Comparison of ENCODE assay signal across 10 cellular contexts in the genomic region with DNA sequence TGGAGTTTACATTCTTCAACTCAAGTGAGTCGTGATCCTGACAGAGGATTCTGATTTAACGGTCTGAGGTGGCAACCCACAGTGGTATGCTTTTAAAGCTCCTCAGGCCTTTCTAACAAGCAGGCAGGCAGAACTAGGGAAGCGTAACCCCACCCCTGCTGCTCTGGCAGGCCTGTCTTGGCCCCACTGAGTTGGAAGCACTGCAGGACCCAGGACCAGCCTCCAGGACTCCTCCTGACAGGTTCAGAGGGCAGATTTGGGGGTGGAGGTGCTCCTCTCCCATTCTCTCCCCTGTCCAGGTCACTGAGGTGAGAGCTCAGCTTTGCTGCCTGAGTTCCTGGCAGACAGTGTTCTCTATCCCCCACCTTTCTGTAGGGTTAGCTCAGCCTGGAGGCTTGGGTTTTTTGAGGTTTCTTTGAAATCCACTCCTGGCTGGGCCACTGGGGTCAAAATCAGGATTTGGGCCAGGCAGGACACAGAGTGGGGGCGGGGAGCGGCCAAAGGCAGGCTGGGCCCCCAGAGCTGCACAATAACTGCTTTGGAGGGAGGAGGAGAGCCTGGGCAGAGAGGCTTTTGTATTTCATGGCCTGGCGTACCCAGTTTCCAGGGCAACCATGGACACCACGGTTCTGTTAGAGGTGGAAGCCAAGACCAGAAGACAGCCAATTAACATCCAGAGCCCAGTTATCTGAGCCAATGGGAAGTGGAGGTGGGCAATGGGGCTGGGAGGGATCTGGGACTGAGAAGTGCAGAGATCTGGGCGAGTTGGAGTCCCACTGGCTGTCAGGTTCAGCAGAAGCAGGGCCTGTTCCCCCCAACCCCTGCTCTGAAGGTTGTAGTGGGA. TPM values are rescaled to one million over a fixed set of nuclear protein-coding genes. Genes with fewer than 3 reads are reported as not detected.
DNase-seq lines count a peak whose midpoint lies in the region; ATAC-seq, FAIRE-seq and TF ChIP-seq lines count a peak whose summit lies in the region.
"Had no signal": no experiment of that assay in that cellular context is flagged by ENCODE, and none has a peak within 500 bp of the region (broad histone marks: within the 10 kb centered on the region; RNA-seq: fewer than 3 reads in every experiment).

No MANE protein-coding gene starts in this region.

- H4K20me1 ChIP-seq in endothelial cell of umbilical vein (replicated peaks; ENCODE audit: control insufficient read depth, extremely low read depth, insufficient read depth, low read length), result no peaks in the 10 kb centered on the region

- POLR2A ChIA-PET in endothelial cell of umbilical vein (lab: Charles Lee), result no interaction called here

- WGBS in neuronal stem cell (ENCODE audit: extremely low coverage in 2 of 2, insufficient read length in 2 of 2, insufficient replicate concordance in 1 of 2), 2 donors, result no CpG with 5 or more reads among the region's 8 CpGs
- WGBS in prostate gland, result 29% methylated on average over 8 of the region's 8 CpGs

- no peaks in the 10 kb centered on the region for H3K27me3 ChIP-seq in endothelial cell of umbilical vein (ENCODE audit: control insufficient read depth in 2 of 2, insufficient read depth in 2 of 2, low read length in 2 of 2)
- H3K27me3 ChIP-seq in neuronal stem cell (ENCODE audit: control insufficient read depth in 3 of 3, insufficient read depth in 3 of 3, low read depth in 1 of 3, low read length in 3 of 3), result no peaks in the 10 kb centered on the region
- no peaks in the 10 kb centered on the region for H3K27me3 ChIP-seq in prostate gland (replicated peaks; ENCODE audit: insufficient read depth)

- no peaks in the 10 kb centered on the region for H3K4me1 ChIP-seq in endothelial cell of umbilical vein (ENCODE audit: control insufficient read depth, extremely low read depth, insufficient read depth, low read length)
- H3K4me1 ChIP-seq in neuronal stem cell (ENCODE audit: control insufficient read depth in 2 of 2, insufficient read depth in 1 of 2, low read depth in 1 of 2, low read length in 2 of 2), result peaks cover 20 to 35% of the 10 kb centered on the region in 2 donors
- no peaks in the 10 kb centered on the region for H3K4me1 ChIP-seq in prostate gland (replicated peaks)

- no peak overlapping the region for H3K14ac ChIP-seq in neuronal stem cell (ENCODE audit: low read length)

- H3K36me3 ChIP-seq in endothelial cell of umbilical vein (ENCODE audit: control insufficient read depth in 2 of 2, extremely low read depth in 1 of 2, insufficient read depth in 2 of 2, low read length in 2 of 2) (peaks cover 0 to 32% of the 10 kb centered on the region in 2 experiments), neuronal stem cell (replicated peaks in 1 of 2; ENCODE audit: control insufficient read depth in 2 of 2, insufficient read depth in 2 of 2, low read length in 2 of 2) (peaks cover 28 to 58% of the 10 kb centered on the region in 2 donors), prostate gland (peaks cover 0 to 20% of the 10 kb centered on the region in 2 donors)

- H3K4me2 ChIP-seq in endothelial cell of umbilical vein (ENCODE audit: insufficient read depth, low read length), result no peak overlapping the region
- peak overlapping the region; percentile 79 for H3K4me2 ChIP-seq in neuronal stem cell (ENCODE audit: insufficient read depth, low read length, poor library complexity, severe bottlenecking)

- FAIRE-seq in endothelial cell of umbilical vein (lab: Jason Lieb, UNC), result no peak

- H3K4ac ChIP-seq in neuronal stem cell (ENCODE audit: low read length), result no peak overlapping the region

- TF ChIP-seq CTCF in endothelial cell of umbilical vein (IDR thresholded peaks at IDR 0.05; ENCODE audit: extremely low read depth in 1 of 2, insufficient read depth in 1 of 2, low read depth in 1 of 2, low read length in 2 of 2) (no peak), prostate gland (IDR thresholded peaks at IDR 0.05) (no peak)

- H3K79me1 ChIP-seq in neuronal stem cell (ENCODE audit: low read depth, low read length), result peaks cover 2% of the 10 kb centered on the region

- intact Hi-C loops in endothelial cell of umbilical vein (cut with micrococcal nuclease), result no loop called here
- intact Hi-C loops in prostate gland (cut with DNase I), result no loop called here

- no peak overlapping the region for H3K4me3 ChIP-seq in endothelial cell of umbilical vein (replicated peaks in 1 of 3; ENCODE audit: insufficient read depth in 1 of 3, low read depth in 1 of 3, low read length in 3 of 3)
- no peak overlapping the region for H3K4me3 ChIP-seq in neuronal stem cell (ENCODE audit: low read length in 2 of 2)
- no peak overlapping the region for H3K4me3 ChIP-seq in prostate gland

- no TSS peak for BruUV-seq in endothelial cell of umbilical vein (replicated peaks; lab: Mats Ljungman, UMichigan)

- TF ChIP-seq POLR2A in GM18505 (IDR thresholded peaks at IDR 0.05; ENCODE audit: borderline replicate concordance, extremely low read depth, insufficient read depth, insufficient read length) (peak; percentile 24), endothelial cell of umbilical vein (IDR thresholded peaks at IDR 0.05; ENCODE audit: low read depth, low read length) (no peak), prostate gland (IDR thresholded peaks at IDR 0.05) (no peak)

- H2BK5ac ChIP-seq in neuronal stem cell (ENCODE audit: low read length), result no peak overlapping the region

- CTCF ChIA-PET in endothelial cell of umbilical vein (lab: Charles Lee), result interaction anchor here (1.2 to 4.2 kb wide), 7 partner anchors 11 to 141 kb away, joined by 4 to 30 read pairs (median 11); a partner anchor contains a TSS

- no peaks in the 10 kb centered on the region for H3K79me2 ChIP-seq in endothelial cell of umbilical vein (ENCODE audit: control insufficient read depth, insufficient read depth, low read length)

- ATAC-seq in GM18505 (IDR thresholded peaks at IDR 0.05; ENCODE audit: unreplicated experiment), result no peak
- no peak for ATAC-seq in HG03520 (IDR thresholded peaks at IDR 0.05; ENCODE audit: unreplicated experiment)
- ATAC-seq: activated CD4-positive, alpha-beta T cell treated with anti-CD3 and anti-CD28 coated beads for 36 hours; effector memory CD8-positive, alpha-beta T cell had no signal

- H3K9ac ChIP-seq in endothelial cell of umbilical vein (replicated peaks; ENCODE audit: extremely low read depth, insufficient read depth, low read length), result no peak overlapping the region
- no peak overlapping the region for H3K9ac ChIP-seq in neuronal stem cell (ENCODE audit: low read depth, low read length, poor library complexity)

- H3K27ac ChIP-seq in endothelial cell of umbilical vein (ENCODE audit: insufficient read depth, low read depth, low read length) (no peak overlapping the region), neuronal stem cell (replicated peaks; ENCODE audit: low read length) (peak overlapping the region; percentile 67), prostate gland (no peak overlapping the region)

- H3K9me1 ChIP-seq in endothelial cell of umbilical vein (replicated peaks; ENCODE audit: control insufficient read depth, extremely low read depth, insufficient read depth, low read length), result no peaks in the 10 kb centered on the region

- dilution Hi-C loops in endothelial cell of umbilical vein (cut with MboI; ENCODE audit: extremely low pct_ligation_motif_present, low sequenced_read_pairs), result no loop called here

- H3K23ac ChIP-seq in neuronal stem cell (ENCODE audit: low read depth, low read length, poor library complexity), result peak overlapping the region; percentile 70

- H2BK12ac ChIP-seq in neuronal stem cell (ENCODE audit: low read length), result no peak overlapping the region

- no peak overlapping the region for H4K8ac ChIP-seq in neuronal stem cell (ENCODE audit: low read depth, low read length)

- H2AK5ac ChIP-seq in neuronal stem cell (ENCODE audit: low read depth, low read length), result no peak overlapping the region

- H4K91ac ChIP-seq in neuronal stem cell (ENCODE audit: low read depth, low read length, poor library complexity), result no peak overlapping the region

- no peak overlapping the region for H2BK120ac ChIP-seq in neuronal stem cell (ENCODE audit: low read depth, low read length)

- H3K18ac ChIP-seq in neuronal stem cell (ENCODE audit: low read length), result no peak overlapping the region

- no peak overlapping the region for H2BK15ac ChIP-seq in neuronal stem cell (ENCODE audit: low read length)

- H3K9me3 ChIP-seq in endothelial cell of umbilical vein (replicated peaks; ENCODE audit: control insufficient read depth, insufficient read depth, low read length) (no peaks in the 10 kb centered on the region), neuronal stem cell (replicated peaks in 1 of 2; ENCODE audit: control insufficient read depth in 2 of 2, insufficient read depth in 1 of 2, low read depth in 1 of 2, low read length in 2 of 2) (no peaks in the 10 kb centered on the region), prostate gland (no peaks in the 10 kb centered on the region)

- DNase-seq in NCI-H69 (lab: John Stamatoyannopoulos, UW), result peak; percentile 88
- peak; percentile 25 for DNase-seq in endothelial cell of umbilical vein (ENCODE audit: low read depth, low spot score)
- peak; percentile 90 for DNase-seq in neuronal stem cell (ENCODE audit: low spot score)
- no peak for DNase-seq in mucosa of gallbladder (ENCODE audit: low spot score)
- no peak for DNase-seq in prostate gland (ENCODE audit: low spot score)
- DNase-seq: activated CD4-positive, alpha-beta T cell treated with anti-CD3 and anti-CD28 coated beads for 36 hours; effector memory CD8-positive, alpha-beta T cell; NCI-H2107 had no signal

- H2AFZ ChIP-seq in endothelial cell of umbilical vein (ENCODE audit: low read depth, low read length) (no peak overlapping the region), neuronal stem cell (ENCODE audit: low read length) (peak overlapping the region; percentile 11)

RNA-seq across cellular contexts. Expression of a gene that starts 9.5 kb away (rescaled TPM):
- total RNA-seq in endothelial cell of umbilical vein (72.2 and 76.2 TPM in 2 replicates), mucosa of gallbladder (55.5 TPM), prostate gland (10 to 100 TPM; 63.3 to 69.6 TPM)
- 119 and 158 TPM in 2 replicates for polyA plus RNA-seq in endothelial cell of umbilical vein
- 157 and 205 TPM in 2 replicates for polyA plus RNA-seq in endothelial cell of umbilical vein (2011; cell fraction: cytosol; rRNA removed)
- polyA plus RNA-seq in endothelial cell of umbilical vein (2011; cell fraction: nucleus; rRNA removed), result 89.7 and 95.0 TPM in 2 replicates
- polyA plus RNA-seq in endothelial cell of umbilical vein (2012), result 105 and 106 TPM in 2 replicates
- 59.8 and 61.6 TPM in 2 replicates for polyA minus RNA-seq in endothelial cell of umbilical vein
- polyA minus RNA-seq in endothelial cell of umbilical vein (2011; cell fraction: cytosol; rRNA and poly(A)+ RNA removed), result 41.8 TPM
- polyA minus RNA-seq in endothelial cell of umbilical vein (2011; cell fraction: nucleus; rRNA and poly(A)+ RNA removed), result 34.1 and 37.2 TPM in 2 replicates
- polyA plus RNA-seq in neuronal stem cell (2013, experiment 1 of 2), result 55.3 TPM
- polyA plus RNA-seq in neuronal stem cell (2013, experiment 2 of 2), result 54.4 TPM

RNA-seq across cellular contexts. Expression of a gene that starts 9.6 kb away (rescaled TPM):
- total RNA-seq in endothelial cell of umbilical vein, result 7.3 and 9.1 TPM in 2 replicates
- 4.3 and 5.6 TPM in 2 replicates for polyA plus RNA-seq in endothelial cell of umbilical vein
- polyA plus RNA-seq in endothelial cell of umbilical vein (2011; cell fraction: cytosol; rRNA removed), result 5.1 and 5.2 TPM in 2 replicates
- 40.0 and 52.1 TPM in 2 replicates for polyA plus RNA-seq in endothelial cell of umbilical vein (2011; cell fraction: nucleus; rRNA removed)
- 4.0 and 7.1 TPM in 2 replicates for polyA plus RNA-seq in endothelial cell of umbilical vein (2012)
- polyA minus RNA-seq in endothelial cell of umbilical vein, result 4.2 and 4.4 TPM in 2 replicates
- polyA minus RNA-seq in endothelial cell of umbilical vein (2011; cell fraction: cytosol; rRNA and poly(A)+ RNA removed), result 9.7 TPM
- 5.5 and 8.1 TPM in 2 replicates for polyA minus RNA-seq in endothelial cell of umbilical vein (2011; cell fraction: nucleus; rRNA and poly(A)+ RNA removed)
- 21.3 TPM for polyA plus RNA-seq in neuronal stem cell (2013, experiment 1 of 2)
- 21.0 TPM for polyA plus RNA-seq in neuronal stem cell (2013, experiment 2 of 2)
- 1.4 TPM for total RNA-seq in mucosa of gallbladder
- total RNA-seq in prostate gland, result 10 to 100 TPM in 1 of 2 donors, under 1 TPM in 1; 0.23 to 13.6 TPM

RNA-seq across cellular contexts. Expression of a gene that starts 17.5 kb away (rescaled TPM):
- total RNA-seq in endothelial cell of umbilical vein (26.6 and 29.9 TPM in 2 replicates), mucosa of gallbladder (37.0 TPM), prostate gland (10 to 100 TPM; 44.8 to 49.8 TPM)
- polyA plus RNA-seq in endothelial cell of umbilical vein, result 19.1 and 24.0 TPM in 2 replicates
- polyA plus RNA-seq in endothelial cell of umbilical vein (2011; cell fraction: cytosol; rRNA removed), result 9.4 and 12.5 TPM in 2 replicates
- polyA plus RNA-seq in endothelial cell of umbilical vein (2011; cell fraction: nucleus; rRNA removed), result 16.4 and 19.0 TPM in 2 replicates
- polyA plus RNA-seq in endothelial cell of umbilical vein (2012), result 19.2 and 22.9 TPM in 2 replicates
- 23.4 and 29.9 TPM in 2 replicates for polyA minus RNA-seq in endothelial cell of umbilical vein
- polyA minus RNA-seq in endothelial cell of umbilical vein (2011; cell fraction: cytosol; rRNA and poly(A)+ RNA removed), result 16.8 TPM
- polyA minus RNA-seq in endothelial cell of umbilical vein (2011; cell fraction: nucleus; rRNA and poly(A)+ RNA removed), result 9.5 and 11.6 TPM in 2 replicates
- 11.5 TPM for polyA plus RNA-seq in neuronal stem cell (2013, experiment 1 of 2)
- polyA plus RNA-seq in neuronal stem cell (2013, experiment 2 of 2), result 12.2 TPM

RNA-seq across cellular contexts. Expression of a gene that starts 33.9 kb away (rescaled TPM):
- 179 and 183 TPM in 2 replicates for total RNA-seq in endothelial cell of umbilical vein
- 88.3 and 93.9 TPM in 2 replicates for polyA plus RNA-seq in endothelial cell of umbilical vein
- polyA plus RNA-seq in endothelial cell of umbilical vein (2011; cell fraction: cytosol; rRNA removed), result 114 and 124 TPM in 2 replicates
- polyA plus RNA-seq in endothelial cell of umbilical vein (2011; cell fraction: nucleus; rRNA removed), result 80.0 and 87.0 TPM in 2 replicates
- 205 and 230 TPM in 2 replicates for polyA plus RNA-seq in endothelial cell of umbilical vein (2012)
- polyA minus RNA-seq in endothelial cell of umbilical vein, result 137 and 138 TPM in 2 replicates
- polyA minus RNA-seq in endothelial cell of umbilical vein (2011; cell fraction: cytosol; rRNA and poly(A)+ RNA removed), result 76.6 TPM
- 55.9 and 75.2 TPM in 2 replicates for polyA minus RNA-seq in endothelial cell of umbilical vein (2011; cell fraction: nucleus; rRNA and poly(A)+ RNA removed)
- polyA plus RNA-seq in neuronal stem cell (2013, experiment 1 of 2), result 47.4 TPM
- polyA plus RNA-seq in neuronal stem cell (2013, experiment 2 of 2), result 46.5 TPM
- 71.2 TPM for total RNA-seq in mucosa of gallbladder
- total RNA-seq in prostate gland, result 10 to 100 TPM; 67.6 to 76.6 TPM

Comparison
In these comparisons a context has a peak if more than half of its experiments do, and no peak if none do; other contexts are left out.
1. DNase-seq: peak in NCI-H69 (single experiment), endothelial cell of umbilical vein (single experiment) and neuronal stem cell (single experiment); none in mucosa of gallbladder (single experiment) and prostate gland (single experiment).